Comparison of ENCODE assay signal across 23 cellular contexts in genomic region chr19:2500157-2500556, GRCh38. TPM values are rescaled to one million over a fixed set of nuclear protein-coding genes. Genes with fewer than 3 reads are reported as not detected.
DNase-seq lines count a peak whose midpoint lies in the region; ATAC-seq lines count a peak whose summit lies in the region.
"Had no signal": no experiment of that assay in that cellular context is flagged by ENCODE, and none has a peak within 500 bp of the region (broad histone marks: within the 10 kb centered on the region; RNA-seq: fewer than 3 reads in every experiment).

No MANE protein-coding gene starts in this region.

- no peaks in the 10 kb centered on the region for H3K36me3 ChIP-seq in BLaER1
- no peaks in the 10 kb centered on the region for H3K36me3 ChIP-seq in Karpas-422 (ENCODE audit: insufficient read depth, low read length)
- no peaks in the 10 kb centered on the region for H3K36me3 ChIP-seq in mesenchymal stem cell (ENCODE audit: control insufficient read depth in 1 of 2, insufficient read depth in 2 of 2, low read depth in 1 of 2, low read length in 2 of 2)
- H3K36me3 ChIP-seq in trophoblast cell (ENCODE audit: control insufficient read depth in 1 of 2, insufficient read depth in 2 of 2, low read length in 2 of 2) = no peaks in the 10 kb centered on the region
- H3K36me3 ChIP-seq: BLaER1 treated with 17β-estradiol and CSF1 and Interleukin-3, amounts not matched to agents 10 nM and 100 nM had no signal

- H4K8ac ChIP-seq in mesenchymal stem cell (ENCODE audit: low read length) (no peak overlapping the region), trophoblast cell (ENCODE audit: low read depth, low read length) (peak overlapping the region; percentile 36)

- H3K9me3 ChIP-seq in BLaER1 (no peaks in the 10 kb centered on the region), Karpas-422 (ENCODE audit: low read length) (no peaks in the 10 kb centered on the region), mesenchymal stem cell (ENCODE audit: control insufficient read depth, low read length) (no peaks in the 10 kb centered on the region), trophoblast cell (ENCODE audit: insufficient read depth, low read depth, low read length) (peaks cover 5% of the 10 kb centered on the region)
- H3K9me3 ChIP-seq: BLaER1 treated with 17β-estradiol and CSF1 and Interleukin-3, amounts not matched to agents 10 nM and 100 nM had no signal

- H3K79me1 ChIP-seq in mesenchymal stem cell (replicated peaks; ENCODE audit: low read length, poor library complexity, severe bottlenecking) (no peaks in the 10 kb centered on the region), trophoblast cell (ENCODE audit: low read length) (peaks cover 48% of the 10 kb centered on the region)

- peaks cover 49% of the 10 kb centered on the region for H3K4me1 ChIP-seq in BLaER1
- H3K4me1 ChIP-seq in Karpas-422 (ENCODE audit: low read length) = peaks cover 10% of the 10 kb centered on the region
- peaks cover 25% of the 10 kb centered on the region for H3K4me1 ChIP-seq in mesenchymal stem cell (ENCODE audit: control insufficient read depth, insufficient read depth, low read depth, low read length)
- H3K4me1 ChIP-seq in trophoblast cell (ENCODE audit: control insufficient read depth in 1 of 2, insufficient read depth in 2 of 2, low read length in 2 of 2) = peaks cover 39 to 46% of the 10 kb centered on the region in 2 experiments

- H3K4me2 ChIP-seq in BLaER1 (0 out of 2 replicates have a peak overlapping the region, but pooled peaks have one; percentile 17), Karpas-422 (ENCODE audit: low read depth, low read length, poor library complexity, severe bottlenecking) (no peak overlapping the region), mesenchymal stem cell (ENCODE audit: low read length, poor library complexity, severe bottlenecking) (no peak overlapping the region), trophoblast cell (ENCODE audit: low read length) (no peak overlapping the region)

- H2AFZ ChIP-seq in Karpas-422 (ENCODE audit: low read length) (no peak overlapping the region), mesenchymal stem cell (ENCODE audit: low read depth, low read length) (no peak overlapping the region), trophoblast cell (ENCODE audit: insufficient read depth, low read length, poor library complexity) (peak overlapping the region; percentile 59)

- H2BK120ac ChIP-seq in mesenchymal stem cell (ENCODE audit: low read depth, low read length) (no peak overlapping the region), trophoblast cell (ENCODE audit: insufficient read depth, low read length, poor library complexity) (peak overlapping the region; percentile 72)

- H3K79me2 ChIP-seq in Karpas-422 (ENCODE audit: low read length) = no peaks in the 10 kb centered on the region
- peaks cover 6% of the 10 kb centered on the region for H3K79me2 ChIP-seq in trophoblast cell (ENCODE audit: control insufficient read depth, insufficient read depth, low read length, poor library complexity)

- ATAC-seq in HG02840 (IDR thresholded peaks at IDR 0.05; ENCODE audit: low FRiP score, unreplicated experiment) = no peak
- ATAC-seq in HG02642 (IDR thresholded peaks at IDR 0.05; ENCODE audit: poor library complexity, unreplicated experiment) = no peak
- no peak for ATAC-seq in HG02884 (IDR thresholded peaks at IDR 0.05; ENCODE audit: unreplicated experiment)
- ATAC-seq: PC-3, Right ventricle myocardium inferior had no signal

- no peak overlapping the region for H4K91ac ChIP-seq in mesenchymal stem cell (ENCODE audit: low read length)
- H4K91ac ChIP-seq in trophoblast cell (ENCODE audit: low read depth, low read length) = peak overlapping the region; percentile 91

- no peak overlapping the region for H4K12ac ChIP-seq in trophoblast cell (ENCODE audit: low read depth, low read length)

- H3K4me3 ChIP-seq in BLaER1 (no peak overlapping the region), Karpas-422 (ENCODE audit: low read length) (no peak overlapping the region), mesenchymal stem cell (ENCODE audit: insufficient read depth in 1 of 2, low read depth in 1 of 2, low read length in 2 of 2) (no peak overlapping the region), trophoblast cell (ENCODE audit: low read depth, low read length) (no peak overlapping the region)
- H3K4me3 ChIP-seq: BLaER1 treated with 17β-estradiol and CSF1 and Interleukin-3, amounts not matched to agents 10 nM and 100 nM had no signal

- no peak overlapping the region for H3K9ac ChIP-seq in BLaER1
- H3K9ac ChIP-seq in Karpas-422 (ENCODE audit: low read length) = no peak overlapping the region
- no peak overlapping the region for H3K9ac ChIP-seq in mesenchymal stem cell (ENCODE audit: low read length)
- H3K9ac ChIP-seq in trophoblast cell (ENCODE audit: low read length) = no peak overlapping the region
- H3K9ac ChIP-seq: BLaER1 treated with 17β-estradiol and CSF1 and Interleukin-3, amounts not matched to agents 10 nM and 100 nM had no signal

- H3K14ac ChIP-seq in mesenchymal stem cell (ENCODE audit: low read length in 2 of 2) = no peak overlapping the region
- H3K14ac ChIP-seq in trophoblast cell (ENCODE audit: low read length) = peak overlapping the region; percentile 86

- H4K20me1 ChIP-seq in BLaER1 = no peaks in the 10 kb centered on the region
- H4K20me1 ChIP-seq in Karpas-422 (ENCODE audit: insufficient read depth, low read depth, low read length) = no peaks in the 10 kb centered on the region
- H4K20me1 ChIP-seq: BLaER1 treated with 17β-estradiol and CSF1 and Interleukin-3, amounts not matched to agents 10 nM and 100 nM had no signal

- 96% methylated on average over 13 of the region's 13 CpGs for WGBS in mesenchymal stem cell
- no CpG with 5 or more reads among the region's 13 CpGs for WGBS in trophoblast cell (ENCODE audit: extremely low coverage, insufficient coverage, insufficient read length)

- H3K23ac ChIP-seq in mesenchymal stem cell (ENCODE audit: low read length in 2 of 2) (no peak overlapping the region), trophoblast cell (ENCODE audit: low read length) (no peak overlapping the region)

- H2BK12ac ChIP-seq in mesenchymal stem cell (ENCODE audit: low read length in 2 of 2) = peak overlapping the region; percentile 32 to 38
- peak overlapping the region; percentile 93 for H2BK12ac ChIP-seq in trophoblast cell (ENCODE audit: low read length)

- DNase-seq in Karpas-422 = peak; percentile 32
- DNase-seq in mesenchymal stem cell = no peak
- DNase-seq in trophoblast cell = no peak
- no peak for DNase-seq in DMS153 treated with DMSO at 0.1 percent for 48 hours (lab: John Stamatoyannopoulos, UW; ENCODE audit: unreplicated experiment)
- DNase-seq: CD4-positive, alpha-beta memory T cell; DMS 273 treated with DMSO at 0.1 percent for 48 hours; DMS79 treated with DMSO at 0.1 percent for 48 hours; GF-D8; KBM-7; MM.1S; NCI-H1417; NCI-H1694; NCI-H2029 treated with DMSO at 0.1 percent for 48 hours; NCI-H446 treated with DMSO at 0.1 percent for 48 hours; NCI-H526; NK-92 treated with Interleukin-12 subunit alpha and Interleukin-12 subunit beta, amount 100 ng/mL, for 24 hours; PC-3 had no signal

- H3K27ac ChIP-seq in BLaER1 (no peak overlapping the region), Karpas-422 (ENCODE audit: low read length) (no peak overlapping the region), mesenchymal stem cell (ENCODE audit: low read length, poor library complexity, severe bottlenecking) (no peak overlapping the region), trophoblast cell (ENCODE audit: low read depth, low read length) (peak overlapping the region; percentile 62)
- H3K27ac ChIP-seq: BLaER1 treated with 17β-estradiol and CSF1 and Interleukin-3, amounts not matched to agents 10 nM and 100 nM had no signal

- no peaks in the 10 kb centered on the region for H3K27me3 ChIP-seq in BLaER1
- H3K27me3 ChIP-seq in Karpas-422 (ENCODE audit: low read length) = no peaks in the 10 kb centered on the region
- H3K27me3 ChIP-seq in mesenchymal stem cell (ENCODE audit: control insufficient read depth in 1 of 2, insufficient read depth in 1 of 2, low read length in 2 of 2) = no peaks in the 10 kb centered on the region
- H3K27me3 ChIP-seq in trophoblast cell (ENCODE audit: insufficient read depth, low read length) = no peaks in the 10 kb centered on the region

- H2AK5ac ChIP-seq in mesenchymal stem cell (ENCODE audit: low read length, severe bottlenecking) = no peak overlapping the region
- peak overlapping the region; percentile 97 for H2AK5ac ChIP-seq in trophoblast cell (ENCODE audit: low read length)

- H3K18ac ChIP-seq in mesenchymal stem cell (ENCODE audit: low read depth in 1 of 2, low read length in 2 of 2) (no peak overlapping the region), trophoblast cell (ENCODE audit: low read length) (peak overlapping the region; percentile 94)

- H3K4ac ChIP-seq in mesenchymal stem cell (ENCODE audit: low read depth in 1 of 2, low read length in 2 of 2) = no peak overlapping the region
- peak overlapping the region; percentile 55 for H3K4ac ChIP-seq in trophoblast cell (ENCODE audit: low read depth, low read length)

- no peak overlapping the region for H2BK15ac ChIP-seq in mesenchymal stem cell (ENCODE audit: low read depth, poor library complexity, severe bottlenecking)

- H3K9me2 ChIP-seq in Karpas-422 (replicated peaks; ENCODE audit: insufficient read depth, low read length) = no peaks in the 10 kb centered on the region

- H2BK5ac ChIP-seq in mesenchymal stem cell (ENCODE audit: low read depth, low read length, poor library complexity, severe bottlenecking) = no peak overlapping the region
- H2BK5ac ChIP-seq in trophoblast cell (ENCODE audit: low read depth, low read length, poor library complexity) = peak overlapping the region; percentile 79

RNA-seq across cellular contexts. Expression of gene GADD45B, which starts 24.2 kb away (rescaled TPM):
- 8.6 and 11.0 TPM in 2 replicates for total RNA-seq in Karpas-422 (2014; rRNA removed; shearing (Covaris generic); ENCODE audit: low replicate concordance)
- 57.8 TPM for polyA plus RNA-seq in mesenchymal stem cell (2013, experiment 1 of 2)
- 51.9 TPM for polyA plus RNA-seq in mesenchymal stem cell (2013, experiment 2 of 2)
- 89.4 and 93.2 TPM in 2 replicates for polyA plus RNA-seq in trophoblast cell (2013)

RNA-seq across cellular contexts. Expression of gene LMNB2, which starts 43.4 kb away (rescaled TPM):
- 20.8 and 80.2 TPM in 2 replicates for total RNA-seq in Karpas-422 (2014; rRNA removed; shearing (Covaris generic); ENCODE audit: low replicate concordance)
- polyA plus RNA-seq in mesenchymal stem cell (2013, experiment 1 of 2) = 37.7 TPM
- 35.4 TPM for polyA plus RNA-seq in mesenchymal stem cell (2013, experiment 2 of 2)
- 103 and 105 TPM in 2 replicates for polyA plus RNA-seq in trophoblast cell (2013)
